1 cellular context compared by ENCODE assay signal in the genomic region with DNA sequence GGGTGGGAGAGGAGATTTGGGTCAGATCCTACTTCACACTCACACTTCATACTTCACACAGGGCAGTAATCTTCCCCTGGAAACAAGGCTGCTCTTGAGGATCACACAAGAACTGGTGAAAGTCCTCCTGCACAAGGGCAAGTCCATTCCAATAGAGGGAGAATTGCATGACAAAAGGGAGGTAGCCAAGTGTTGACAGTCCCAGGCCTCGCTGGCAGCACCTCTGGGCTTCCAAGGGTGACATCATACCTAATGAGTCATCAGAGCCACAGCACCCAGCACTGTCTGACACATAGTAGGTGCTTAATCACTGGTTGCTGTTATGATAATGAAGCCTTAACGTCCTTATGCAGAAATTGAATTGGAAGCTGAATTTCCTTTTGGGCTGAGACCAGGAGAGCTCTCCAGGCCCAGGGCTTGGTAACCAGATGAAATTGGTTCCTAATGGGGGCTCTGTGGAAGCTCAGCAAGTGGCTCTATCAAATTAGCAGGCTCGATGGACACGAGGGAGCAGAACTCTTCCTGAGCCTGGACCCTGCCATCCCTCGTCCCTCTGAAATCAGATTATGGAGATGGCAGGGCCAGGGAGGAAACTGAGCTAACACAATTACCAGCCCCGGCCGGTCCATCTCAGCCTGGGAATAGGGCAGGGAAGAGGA.
TF ChIP-seq lines count a peak whose summit lies in the region.

No MANE protein-coding gene starts in this region.

TF ChIP-seq in endothelial cell of umbilical vein, 7 proteins besides CTCF, POLR2A, EP300 and RAD21:
- TF ChIP-seq, protein P1, sequence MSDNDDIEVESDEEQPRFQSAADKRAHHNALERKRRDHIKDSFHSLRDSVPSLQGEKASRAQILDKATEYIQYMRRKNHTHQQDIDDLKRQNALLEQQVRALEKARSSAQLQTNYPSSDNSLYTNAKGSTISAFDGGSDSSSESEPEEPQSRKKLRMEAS (IDR thresholded peaks at IDR 0.05; ENCODE audit: insufficient read depth, insufficient read length), result no peak
- no peak for TF ChIP-seq EZH2 (IDR thresholded peaks at IDR 0.05; ENCODE audit: borderline replicate concordance, low read depth, low read length, severe bottlenecking)
- peak; percentile 45 for TF ChIP-seq FOS (IDR thresholded peaks at IDR 0.05; ENCODE audit: borderline replicate concordance, insufficient read depth, low read length)
- peak; percentile 95 for TF ChIP-seq JUN (IDR thresholded peaks at IDR 0.05; ENCODE audit: borderline replicate concordance, insufficient read depth, insufficient read length, low read depth)
